ENCODE assay signal across 8 cellular contexts in the genomic region with DNA sequence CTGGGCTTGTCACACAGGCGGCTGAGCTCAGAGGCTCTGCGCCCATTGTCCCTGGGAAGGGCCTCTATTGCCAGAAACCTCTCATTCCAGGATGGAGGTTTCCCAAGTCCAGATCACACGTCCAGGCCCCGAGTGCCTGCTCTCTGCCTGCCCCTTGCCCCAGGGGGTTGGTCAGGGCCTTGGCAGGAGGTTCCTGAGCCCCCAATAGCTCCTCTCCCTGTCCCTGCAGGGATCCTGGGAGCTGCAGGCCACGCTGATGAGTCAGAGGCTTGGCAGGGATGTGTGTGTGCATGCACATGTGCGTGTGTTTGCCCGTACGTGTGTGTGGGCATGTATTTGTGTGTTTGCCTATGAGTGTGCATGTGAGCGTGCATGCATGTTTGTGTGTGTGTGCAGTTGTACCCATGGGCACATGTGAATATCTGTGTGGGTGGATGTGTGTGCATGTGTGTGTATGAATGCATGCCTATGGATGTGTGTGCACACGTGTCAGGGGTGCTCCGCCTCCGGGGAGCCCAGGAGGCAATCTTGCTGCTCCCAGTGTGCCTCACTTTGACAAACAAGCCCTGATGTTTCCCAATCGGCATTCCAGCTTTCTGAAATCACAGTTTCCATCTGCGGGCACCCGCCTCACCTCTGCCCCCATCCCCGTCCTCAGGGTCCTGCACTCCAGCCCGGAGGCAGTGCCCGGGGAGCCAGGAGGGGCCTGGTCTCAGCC.
DNase-seq lines count a peak whose midpoint lies in the region; ATAC-seq and TF ChIP-seq lines count a peak whose summit lies in the region.

No MANE protein-coding gene starts in this region.

- TF ChIP-seq CTCF in HFFc6 (IDR thresholded peaks at IDR 0.05) = peak; percentile 30

- peak; percentile 92 for DNase-seq in HFFc6
- peak; percentile 92 for DNase-seq in astrocyte of the hippocampus (ENCODE audit: low read depth, low spot score)
- DNase-seq in islet precursor cell = peak; percentile 92
- DNase-seq in stromal cell of bone marrow (ENCODE audit: low read depth) = peak; percentile 87
- DNase-seq in NCI-H748 treated with DMSO at 0.1 percent for 48 hours (lab: John Stamatoyannopoulos, UW) = no peak
- no peak for DNase-seq in activated T-helper 1 cell treated with anti-CD3 and anti-CD28 coated beads, Interleukin-12 subunit alpha, Interleukin-12 subunit beta, Interleukin-2, Interleukin-4 antibody, amounts not matched to agents 30 ng/mL and 10 ng/mL and 1 ng/mL, durations not matched to agents 14 hours and 24 hours and 36 hours (ENCODE audit: low spot score)
- DNase-seq in NOMO-1 treated with dmso at 0.1 percent for 144 hours (lab: John Stamatoyannopoulos, UW; ENCODE audit: unreplicated experiment) = no peak

- no peaks in the 10 kb centered on the region for H3K9me3 Mint-ChIP-seq in HFFc6
- H3K9me3 Mint-ChIP-seq in activated T-helper 1 cell treated with anti-CD3 and anti-CD28 coated beads, Interleukin-12 subunit alpha, Interleukin-12 subunit beta, Interleukin-2, Interleukin-4 antibody, amounts not matched to agents 30 ng/mL and 10 ng/mL and 1 ng/mL, durations not matched to agents 14 hours and 24 hours and 36 hours = no peaks in the 10 kb centered on the region

- peaks cover 4% of the 10 kb centered on the region for H3K27me3 Mint-ChIP-seq in HFFc6 (ENCODE audit: insufficient read depth)
- no peaks in the 10 kb centered on the region for H3K27me3 Mint-ChIP-seq in activated T-helper 1 cell treated with anti-CD3 and anti-CD28 coated beads, Interleukin-12 subunit alpha, Interleukin-12 subunit beta, Interleukin-2, Interleukin-4 antibody, amounts not matched to agents 30 ng/mL and 10 ng/mL and 1 ng/mL, durations not matched to agents 14 hours and 24 hours and 36 hours (ENCODE audit: insufficient read depth)

- ATAC-seq in HG03469 (IDR thresholded peaks at IDR 0.05; ENCODE audit: unreplicated experiment) = no peak

- H3K4me3 Mint-ChIP-seq in HFFc6 = peak overlapping the region; percentile 72
- no peak overlapping the region for H3K4me3 Mint-ChIP-seq in activated T-helper 1 cell treated with anti-CD3 and anti-CD28 coated beads, Interleukin-12 subunit alpha, Interleukin-12 subunit beta, Interleukin-2, Interleukin-4 antibody, amounts not matched to agents 30 ng/mL and 10 ng/mL and 1 ng/mL, durations not matched to agents 14 hours and 24 hours and 36 hours

- intact Hi-C loops in activated T-helper 1 cell treated with anti-CD3 and anti-CD28 coated beads, Interleukin-12 subunit alpha, Interleukin-12 subunit beta, Interleukin-2, Interleukin-4 antibody, amounts not matched to agents 30 ng/mL and 10 ng/mL and 1 ng/mL, durations not matched to agents 14 hours and 24 hours and 36 hours (cut with micrococcal nuclease) = no loop called here

- H3K27ac Mint-ChIP-seq in HFFc6 = peak overlapping the region; percentile 96
- no peak overlapping the region for H3K27ac Mint-ChIP-seq in activated T-helper 1 cell treated with anti-CD3 and anti-CD28 coated beads, Interleukin-12 subunit alpha, Interleukin-12 subunit beta, Interleukin-2, Interleukin-4 antibody, amounts not matched to agents 30 ng/mL and 10 ng/mL and 1 ng/mL, durations not matched to agents 14 hours and 24 hours and 36 hours

- H3K36me3 Mint-ChIP-seq in HFFc6 (ENCODE audit: low read depth) = peaks cover 11% of the 10 kb centered on the region
- no peaks in the 10 kb centered on the region for H3K36me3 Mint-ChIP-seq in activated T-helper 1 cell treated with anti-CD3 and anti-CD28 coated beads, Interleukin-12 subunit alpha, Interleukin-12 subunit beta, Interleukin-2, Interleukin-4 antibody, amounts not matched to agents 30 ng/mL and 10 ng/mL and 1 ng/mL, durations not matched to agents 14 hours and 24 hours and 36 hours (ENCODE audit: low read depth)

- H3K4me1 Mint-ChIP-seq in HFFc6 (ENCODE audit: low read depth) = peaks cover 39% of the 10 kb centered on the region
- no peaks in the 10 kb centered on the region for H3K4me1 Mint-ChIP-seq in activated T-helper 1 cell treated with anti-CD3 and anti-CD28 coated beads, Interleukin-12 subunit alpha, Interleukin-12 subunit beta, Interleukin-2, Interleukin-4 antibody, amounts not matched to agents 30 ng/mL and 10 ng/mL and 1 ng/mL, durations not matched to agents 14 hours and 24 hours and 36 hours (ENCODE audit: low read depth)

Comparison
In these comparisons a context has a peak if more than half of its experiments do, and no peak if none do; other contexts are left out.
1. DNase-seq: peak in HFFc6 (single experiment), astrocyte of the hippocampus (single experiment), islet precursor cell (single experiment) and stromal cell of bone marrow (single experiment); none in NCI-H748 treated with DMSO at 0.1 percent for 48 hours (single experiment), activated T-helper 1 cell treated with anti-CD3 and anti-CD28 coated beads, Interleukin-12 subunit alpha, Interleukin-12 subunit beta, Interleukin-2, Interleukin-4 antibody, amounts not matched to agents 30 ng/mL and 10 ng/mL and 1 ng/mL, durations not matched to agents 14 hours and 24 hours and 36 hours (single experiment) and NOMO-1 treated with dmso at 0.1 percent for 144 hours (single experiment).